In genomic region chr20:46554850-46555249, GRCh38 we compare ENCODE assay signal across 25 cellular contexts. TPM values are rescaled to one million over a fixed set of nuclear protein-coding genes. Genes with fewer than 3 reads are reported as not detected.
"Had no signal": no experiment of that assay in that cellular context is flagged by ENCODE, and none has a peak within 500 bp of the region (broad histone marks: within the 10 kb centered on the region; RNA-seq: fewer than 3 reads in every experiment).

No MANE protein-coding gene starts in this region.

- H3K4me1 ChIP-seq: ascending aorta, body of pancreas had no signal

- H3K27me3 ChIP-seq: ascending aorta, body of pancreas, MG63 had no signal

- H3K4me3 Mint-ChIP-seq: activated T-cell treated with anti-CD3 and anti-CD28 coated beads, Interleukin-2, amount 50 U/mL, for 72 hours; T-helper 1 cell treated with Interleukin-12 subunit alpha and Interleukin-12 subunit beta and Interleukin-4 antibody, amounts not matched to agents 30 μg/mL and 1 μg/mL, for 36 hours had no signal

- DNase-seq: activated CD4-positive, alpha-beta T cell treated with anti-CD3 and anti-CD28 coated beads for 48 hours; activated CD4-positive, alpha-beta T cell treated with anti-CD3 and anti-CD28 coated beads, Interleukin-2, amount 50 U/mL, for 48 hours; activated CD4-positive, CD25-positive, alpha-beta regulatory T cell treated with anti-CD3 and anti-CD28 coated beads, Interleukin-2, amount 50 U/mL, for 72 hours; activated CD8-positive, alpha-beta memory T cell treated with anti-CD3 and anti-CD28 coated beads, Interleukin-2, amount 50 U/mL, for 4 hours; activated gamma-delta T cell treated with Interleukin-2 at 50 U/mL for 16 hours; activated naive CD4-positive, alpha-beta T cell treated with anti-CD3 and anti-CD28 coated beads, Interleukin-2, amount 50 U/mL, for 16 hours; activated T-cell treated with anti-CD3 and anti-CD28 coated beads, Interleukin-2, amount 50 U/mL, for 72 hours; amniotic stem cell; body of pancreas; central memory CD4-positive, alpha-beta T cell; MG63; NCI-H1105 treated with DMSO at 0.1 percent for 48 hours; NCI-H1436 treated with DMSO at 0.1 percent for 48 hours; NCI-H187; NCI-H2081; NCI-H510A treated with DMSO at 0.1 percent for 48 hours; NCI-H69; SHP77 treated with DMSO at 0.1 percent for 48 hours had no signal

- H3K4me3 ChIP-seq: ascending aorta, body of pancreas, MG63, PC-9 had no signal

- ATAC-seq: activated T-cell treated with anti-CD3 and anti-CD28 coated beads, Interleukin-2, amount 50 U/mL, for 72 hours; body of pancreas had no signal

- H3K27ac ChIP-seq: ascending aorta, body of pancreas, PC-9 had no signal

- H3K4me2 ChIP-seq: PC-9 had no signal

- H3K27ac Mint-ChIP-seq: activated T-helper 2 cell treated with anti-CD3 and anti-CD28 coated beads, Interferon-gamma antibody, Interleukin-2, Interleukin-4, amounts not matched to agents 10 μg/mL and 5 μg/mL and 100 μg/mL, durations not matched to agents 14 hours and 24 hours and 36 hours; T-helper 1 cell treated with Interleukin-12 subunit alpha and Interleukin-12 subunit beta and Interleukin-4 antibody, amounts not matched to agents 30 μg/mL and 1 μg/mL, for 36 hours had no signal

- H2AFZ ChIP-seq: PC-9 had no signal

- H3K36me3 ChIP-seq: ascending aorta, MG63 had no signal

- H3K9me3 ChIP-seq: ascending aorta, body of pancreas, MG63 had no signal

- H3K9me3 Mint-ChIP-seq: activated T-cell treated with anti-CD3 and anti-CD28 coated beads, Interleukin-2, amount 50 U/mL, for 72 hours; activated T-helper 2 cell treated with anti-CD3 and anti-CD28 coated beads, Interferon-gamma antibody, Interleukin-2, Interleukin-4, amounts not matched to agents 10 μg/mL and 5 μg/mL and 100 μg/mL, durations not matched to agents 14 hours and 24 hours and 36 hours; T-helper 1 cell treated with Interleukin-12 subunit alpha and Interleukin-12 subunit beta and Interleukin-4 antibody, amounts not matched to agents 30 μg/mL and 1 μg/mL, for 36 hours had no signal

RNA-seq across cellular contexts. Expression of gene OCSTAMP, which starts 4.4 kb away (rescaled TPM):
- total RNA-seq: activated T-helper 2 cell treated with anti-CD3 and anti-CD28 coated beads, Interferon-gamma antibody, Interleukin-2, Interleukin-4, amounts not matched to agents 10 μg/mL and 5 μg/mL and 100 μg/mL, durations not matched to agents 14 hours and 24 hours and 36 hours; ascending aorta; body of pancreas; bronchial epithelial cell; LHCN-M2; PC-9; SK-MEL-5 had no signal

RNA-seq across cellular contexts. Expression of gene ZNF334, which starts 41.5 kb away (rescaled TPM):
- total RNA-seq: ascending aorta, SK-MEL-5 had no signal
